ENCODE assay signal across 19 cellular contexts in genomic region chr12:58703911-58704310, GRCh38.
"Had no signal": no experiment of that assay in that cellular context is flagged by ENCODE, and none has a peak within 500 bp of the region (broad histone marks: within the 10 kb centered on the region; RNA-seq: fewer than 3 reads in every experiment).

No MANE protein-coding gene starts in this region.

- H3K4me1 Mint-ChIP-seq: central memory CD8-positive, alpha-beta T cell; immature natural killer cell; mesothelial cell of epicardium had no signal

- H3K36me3 ChIP-seq: adrenal gland, esophagus muscularis mucosa, lower lobe of right lung, neutrophil, thyroid gland, uterus had no signal

- H3K4me3 Mint-ChIP-seq: activated CD8-positive, alpha-beta T cell treated with anti-CD3 and anti-CD28 coated beads, Interleukin-2, amount 10 ng/mL, durations not matched to agents 7 days and 5 days; activated naive CD4-positive, alpha-beta T cell treated with anti-CD3 and anti-CD28 coated beads for 36 hours; central memory CD8-positive, alpha-beta T cell; immature natural killer cell; mesothelial cell of epicardium; T-helper 1 cell treated with Interleukin-12 subunit alpha and Interleukin-12 subunit beta and Interleukin-4 antibody, amounts not matched to agents 30 μg/mL and 1 μg/mL, for 36 hours had no signal

- H3K27ac Mint-ChIP-seq: activated CD8-positive, alpha-beta T cell treated with anti-CD3 and anti-CD28 coated beads, Interleukin-2, amount 10 ng/mL, durations not matched to agents 7 days and 5 days; activated naive CD4-positive, alpha-beta T cell treated with anti-CD3 and anti-CD28 coated beads for 36 hours; immature natural killer cell; mesothelial cell of epicardium; T-helper 1 cell treated with Interleukin-12 subunit alpha and Interleukin-12 subunit beta and Interleukin-4 antibody, amounts not matched to agents 30 μg/mL and 1 μg/mL, for 36 hours had no signal

- H3K27me3 Mint-ChIP-seq: central memory CD8-positive, alpha-beta T cell had no signal

- H3K36me3 Mint-ChIP-seq: mesothelial cell of epicardium had no signal

- H3K9me3 ChIP-seq: adrenal gland, body of pancreas, lower lobe of right lung, neutrophil, thyroid gland, uterus had no signal

- H3K27ac ChIP-seq: adrenal gland, body of pancreas, esophagus muscularis mucosa, lower lobe of right lung, neutrophil, thyroid gland, uterus had no signal

- H3K4me1 ChIP-seq: adrenal gland, body of pancreas, esophagus muscularis mucosa, lower lobe of right lung, thyroid gland, uterus had no signal

- H3K4me3 ChIP-seq: adrenal gland, body of pancreas, esophagus muscularis mucosa, lower lobe of right lung, thyroid gland, uterus had no signal

- DNase-seq: activated CD4-positive, alpha-beta T cell treated with anti-CD3 and anti-CD28 coated beads for 4 hours; activated CD8-positive, alpha-beta memory T cell treated with anti-CD3 and anti-CD28 coated beads, Interleukin-2, amount 50 U/mL, for 48 hours; activated CD8-positive, alpha-beta T cell treated with anti-CD3 and anti-CD28 coated beads, Interleukin-2, amount 10 ng/mL, durations not matched to agents 7 days and 5 days; activated naive CD4-positive, alpha-beta T cell treated with anti-CD3 and anti-CD28 coated beads for 36 hours; adrenal gland; body of pancreas; dermis blood vessel endothelial cell; glutamatergic neuron; immature natural killer cell; lower lobe of right lung; right cardiac atrium; small intestine; thyroid gland; uterus had no signal

- H3K27me3 ChIP-seq: adrenal gland, body of pancreas, esophagus muscularis mucosa, neutrophil, thyroid gland, uterus had no signal

- ATAC-seq: activated CD8-positive, alpha-beta T cell treated with anti-CD3 and anti-CD28 coated beads, Interleukin-2, amount 10 ng/mL, durations not matched to agents 7 days and 5 days; body of pancreas; lower lobe of right lung; right cardiac atrium had no signal
